In genomic region chr10:49612513-49613159, GRCh38 we compare ENCODE assay signal across 17 cellular contexts. TPM values are rescaled to one million over a fixed set of nuclear protein-coding genes. Genes with fewer than 3 reads are reported as not detected.
DNase-seq lines count a peak whose midpoint lies in the region; ATAC-seq, FAIRE-seq and TF ChIP-seq lines count a peak whose summit lies in the region.
"Had no signal": no experiment of that assay in that cellular context is flagged by ENCODE, and none has a peak within 500 bp of the region (broad histone marks: within the 10 kb centered on the region; RNA-seq: fewer than 3 reads in every experiment).

No MANE protein-coding gene starts in this region.

- H3K4ac ChIP-seq in mesendoderm (ENCODE audit: low read depth, low read length): no peak overlapping the region

- H3K18ac ChIP-seq in mesendoderm (ENCODE audit: low read length): no peak overlapping the region

- CTCF ChIA-PET in HEK293T (lab: Yijun Ruan, JAX): no interaction called here

- H2AK5ac ChIP-seq in mesendoderm (ENCODE audit: low read length): no peak overlapping the region

- H3K56ac ChIP-seq in mesendoderm (ENCODE audit: low read length): no peak overlapping the region

- ATAC-seq in HG02571 (IDR thresholded peaks at IDR 0.05; ENCODE audit: unreplicated experiment): no peak
- ATAC-seq: naive thymus-derived CD4-positive, alpha-beta T cell had no signal

- intact Hi-C loops in activated T-helper 1 cell treated with anti-CD3 and anti-CD28 coated beads, Interleukin-12 subunit alpha, Interleukin-12 subunit beta, Interleukin-2, Interleukin-4 antibody, amounts not matched to agents 30 ng/mL and 10 ng/mL and 1 ng/mL, durations not matched to agents 14 hours and 24 hours and 36 hours (cut with micrococcal nuclease): no loop called here
- intact Hi-C loops in kidney (cut with DNase I): no loop called here

- TF ChIP-seq CTCF in D721Med (IDR thresholded peaks at IDR 0.05; ENCODE audit: insufficient read depth, missing control alignments) (peak; percentile 33), kidney (IDR thresholded peaks at IDR 0.05; ENCODE audit: borderline replicate concordance, extremely low read depth, insufficient read depth) (no peak)

- H3K4me1 ChIP-seq in mesendoderm (ENCODE audit: control insufficient read depth, low read depth, low read length) (no peaks in the 10 kb centered on the region), kidney (ENCODE audit: control insufficient read depth in 1 of 2, insufficient read depth in 1 of 2, low read depth in 1 of 2, low read length in 2 of 2) (peaks cover 0 to 14% of the 10 kb centered on the region in 2 donors)
- H3K4me1 ChIP-seq: Caco-2 had no signal

- H3K27me3 ChIP-seq in mesendoderm (ENCODE audit: insufficient read depth, low read length, poor library complexity): peaks cover 69% of the 10 kb centered on the region

- H3K9ac ChIP-seq in mesendoderm (ENCODE audit: low read length) (no peak overlapping the region), kidney (ENCODE audit: low read length in 2 of 2) (no peak overlapping the region)

- H3K9me3 Mint-ChIP-seq in activated T-helper 1 cell treated with anti-CD3 and anti-CD28 coated beads, Interleukin-12 subunit alpha, Interleukin-12 subunit beta, Interleukin-2, Interleukin-4 antibody, amounts not matched to agents 30 ng/mL and 10 ng/mL and 1 ng/mL, durations not matched to agents 14 hours and 24 hours and 36 hours: peaks cover 3% of the 10 kb centered on the region
- H3K9me3 Mint-ChIP-seq: activated T-cell treated with anti-CD3 and anti-CD28 coated beads, Interleukin-2, amount 50 U/mL, for 72 hours had no signal

- H3K27me3 Mint-ChIP-seq in activated T-helper 1 cell treated with anti-CD3 and anti-CD28 coated beads, Interleukin-12 subunit alpha, Interleukin-12 subunit beta, Interleukin-2, Interleukin-4 antibody, amounts not matched to agents 30 ng/mL and 10 ng/mL and 1 ng/mL, durations not matched to agents 14 hours and 24 hours and 36 hours (ENCODE audit: insufficient read depth): peaks cover 65% of the 10 kb centered on the region

- FAIRE-seq in D721Med (lab: Jason Lieb, UNC) (no peak), kidney (lab: Jason Lieb, UNC) (no peak)
- FAIRE-seq: keratinocyte, TTC549 had no signal

- no peak overlapping the region for H3K4me2 ChIP-seq in mesendoderm (ENCODE audit: low read length)

- H3K9me3 ChIP-seq in kidney (ENCODE audit: control insufficient read depth in 1 of 2, low read length in 2 of 2): no peaks in the 10 kb centered on the region
- H3K9me3 ChIP-seq: esophagus squamous epithelium had no signal

- WGBS in mesendoderm (ENCODE audit: extremely low coverage, insufficient coverage, low lambda C conversion rate): no CpG with 5 or more reads among the region's 29 CpGs

- H4K8ac ChIP-seq in mesendoderm (ENCODE audit: low read depth, low read length): no peak overlapping the region

- H4K5ac ChIP-seq in mesendoderm (ENCODE audit: low read length): no peak overlapping the region

- H3K36me3 ChIP-seq in mesendoderm (ENCODE audit: control insufficient read depth, insufficient read depth, low read length) (no peaks in the 10 kb centered on the region), kidney (ENCODE audit: control insufficient read depth in 1 of 2, insufficient read depth in 2 of 2, low read length in 2 of 2) (no peaks in the 10 kb centered on the region)
- H3K36me3 ChIP-seq: cardiac muscle cell, esophagus squamous epithelium had no signal

- H3K23ac ChIP-seq in mesendoderm (ENCODE audit: low read length): no peak overlapping the region

- H3K4me3 Mint-ChIP-seq in activated T-helper 1 cell treated with anti-CD3 and anti-CD28 coated beads, Interleukin-12 subunit alpha, Interleukin-12 subunit beta, Interleukin-2, Interleukin-4 antibody, amounts not matched to agents 30 ng/mL and 10 ng/mL and 1 ng/mL, durations not matched to agents 14 hours and 24 hours and 36 hours: no peak overlapping the region

- H3K36me3 Mint-ChIP-seq in activated T-helper 1 cell treated with anti-CD3 and anti-CD28 coated beads, Interleukin-12 subunit alpha, Interleukin-12 subunit beta, Interleukin-2, Interleukin-4 antibody, amounts not matched to agents 30 ng/mL and 10 ng/mL and 1 ng/mL, durations not matched to agents 14 hours and 24 hours and 36 hours (ENCODE audit: low read depth): peaks cover 2% of the 10 kb centered on the region

- H3K79me2 ChIP-seq in mesendoderm (ENCODE audit: control insufficient read depth, insufficient read depth, low read length): no peaks in the 10 kb centered on the region

- no peak overlapping the region for H3K4me3 ChIP-seq in mesendoderm (ENCODE audit: low read length)
- H3K4me3 ChIP-seq in kidney (ENCODE audit: low read length in 2 of 2): no peak overlapping the region
- H3K4me3 ChIP-seq: cardiac muscle cell, esophagus squamous epithelium had no signal

- H3K79me1 ChIP-seq in mesendoderm (ENCODE audit: low read length): no peaks in the 10 kb centered on the region

- peak overlapping the region; percentile 36 for H3K27ac Mint-ChIP-seq in activated T-helper 1 cell treated with anti-CD3 and anti-CD28 coated beads, Interleukin-12 subunit alpha, Interleukin-12 subunit beta, Interleukin-2, Interleukin-4 antibody, amounts not matched to agents 30 ng/mL and 10 ng/mL and 1 ng/mL, durations not matched to agents 14 hours and 24 hours and 36 hours
- H3K27ac Mint-ChIP-seq: activated T-cell treated with anti-CD3 and anti-CD28 coated beads, Interleukin-2, amount 50 U/mL, for 72 hours had no signal

- DNase-seq in D721Med (ENCODE audit: insufficient read length, low spot score) (peak; percentile 74), HEK293T (ENCODE audit: extremely low spot score) (peak; percentile 49), mesendoderm (peak; percentile 85), inferior parietal cortex (ENCODE audit: extremely low spot score) (no peak), NOMO-1 treated with dmso at 0.1 percent for 144 hours (lab: John Stamatoyannopoulos, UW; ENCODE audit: unreplicated experiment) (no peak), kidney (no peak)
- no peak for DNase-seq in activated T-helper 1 cell treated with anti-CD3 and anti-CD28 coated beads, Interleukin-12 subunit alpha, Interleukin-12 subunit beta, Interleukin-2, Interleukin-4 antibody, amounts not matched to agents 30 ng/mL and 10 ng/mL and 1 ng/mL, durations not matched to agents 14 hours and 24 hours and 36 hours (ENCODE audit: low spot score)
- DNase-seq: esophagus squamous epithelium; naive thymus-derived CD4-positive, alpha-beta T cell; NCI-H1092 treated with DMSO at 0.1 percent for 48 hours; stimulated activated CD4-positive, alpha-beta T cell treated with anti-CD3 and anti-CD28 coated beads, Interleukin-12 subunit alpha, Interleukin-12 subunit beta, amount 100 ng/mL, for 4 hours had no signal

- H3K27ac ChIP-seq in mesendoderm (ENCODE audit: low read depth, low read length): no peak overlapping the region
- no peak overlapping the region for H3K27ac ChIP-seq in kidney (ENCODE audit: low read depth in 2 of 2, low read length in 2 of 2)
- H3K27ac ChIP-seq: cardiac muscle cell, esophagus squamous epithelium had no signal

- POLR2A ChIA-PET in HEK293T (lab: Yijun Ruan, JAX): no interaction called here

- no peak overlapping the region for H2BK120ac ChIP-seq in mesendoderm (ENCODE audit: low read depth, low read length)

- no peak overlapping the region for H2BK15ac ChIP-seq in mesendoderm (replicated peaks; ENCODE audit: low read depth)

- H2BK5ac ChIP-seq in mesendoderm (ENCODE audit: low read length): no peak overlapping the region

- no peaks in the 10 kb centered on the region for H3K4me1 Mint-ChIP-seq in activated T-helper 1 cell treated with anti-CD3 and anti-CD28 coated beads, Interleukin-12 subunit alpha, Interleukin-12 subunit beta, Interleukin-2, Interleukin-4 antibody, amounts not matched to agents 30 ng/mL and 10 ng/mL and 1 ng/mL, durations not matched to agents 14 hours and 24 hours and 36 hours (ENCODE audit: low read depth)

TF ChIP-seq in HEK293T, 16 proteins besides CTCF, POLR2A, EP300 and RAD21:
- TF ChIP-seq FOXA1 (IDR thresholded peaks at IDR 0.05): no peak
- no peak for TF ChIP-seq PKNOX1 (IDR thresholded peaks at IDR 0.05)

RNA-seq across cellular contexts. Expression of gene CHAT, which starts 1.2 kb away (rescaled TPM):
- 0.54 and 0.83 TPM in 2 replicates for total RNA-seq in activated T-helper 1 cell treated with anti-CD3 and anti-CD28 coated beads, Interleukin-12 subunit alpha, Interleukin-12 subunit beta, Interleukin-2, Interleukin-4 antibody, amounts not matched to agents 30 ng/mL and 10 ng/mL and 1 ng/mL, durations not matched to agents 14 hours and 24 hours and 36 hours
- polyA plus RNA-seq in mesendoderm (2013, experiment 1 of 2): not detected
- not detected for polyA plus RNA-seq in mesendoderm (2013, experiment 2 of 2)
- not detected for total RNA-seq in kidney
- not detected for polyA plus RNA-seq in kidney (ENCODE audit: insufficient read depth, low read depth, low replicate concordance)
- total RNA-seq: cardiac muscle cell; esophagus squamous epithelium; naive thymus-derived CD4-positive, alpha-beta T cell had no signal
- polyA plus RNA-seq: cardiac muscle cell; keratinocyte; naive thymus-derived CD4-positive, alpha-beta T cell had no signal

RNA-seq across cellular contexts. Expression of gene SLC18A3, which starts 2.5 kb away (rescaled TPM):
- total RNA-seq in activated T-helper 1 cell treated with anti-CD3 and anti-CD28 coated beads, Interleukin-12 subunit alpha, Interleukin-12 subunit beta, Interleukin-2, Interleukin-4 antibody, amounts not matched to agents 30 ng/mL and 10 ng/mL and 1 ng/mL, durations not matched to agents 14 hours and 24 hours and 36 hours: not detected in 2 replicates
- 0.01 TPM for polyA plus RNA-seq in mesendoderm (2013, experiment 1 of 2)
- polyA plus RNA-seq in mesendoderm (2013, experiment 2 of 2): 0.01 TPM
- total RNA-seq in kidney: not detected
- not detected for polyA plus RNA-seq in kidney (ENCODE audit: insufficient read depth, low read depth, low replicate concordance)
- total RNA-seq: activated T-cell treated with anti-CD3 and anti-CD28 coated beads, Interleukin-2, amount 50 U/mL, for 72 hours; Caco-2; cardiac muscle cell; esophagus squamous epithelium; naive thymus-derived CD4-positive, alpha-beta T cell had no signal
- polyA plus RNA-seq: cardiac muscle cell; keratinocyte; naive thymus-derived CD4-positive, alpha-beta T cell had no signal

Comparison
In these comparisons a context has a peak if more than half of its experiments do, and no peak if none do; other contexts are left out.
1. DNase-seq: peak in D721Med (single experiment), HEK293T (single experiment) and mesendoderm (single experiment); none in activated T-helper 1 cell treated with anti-CD3 and anti-CD28 coated beads, Interleukin-12 subunit alpha, Interleukin-12 subunit beta, Interleukin-2, Interleukin-4 antibody, amounts not matched to agents 30 ng/mL and 10 ng/mL and 1 ng/mL, durations not matched to agents 14 hours and 24 hours and 36 hours (single experiment), inferior parietal cortex (single experiment), NOMO-1 treated with dmso at 0.1 percent for 144 hours (single experiment) and kidney (single experiment).